In the genomic region with DNA sequence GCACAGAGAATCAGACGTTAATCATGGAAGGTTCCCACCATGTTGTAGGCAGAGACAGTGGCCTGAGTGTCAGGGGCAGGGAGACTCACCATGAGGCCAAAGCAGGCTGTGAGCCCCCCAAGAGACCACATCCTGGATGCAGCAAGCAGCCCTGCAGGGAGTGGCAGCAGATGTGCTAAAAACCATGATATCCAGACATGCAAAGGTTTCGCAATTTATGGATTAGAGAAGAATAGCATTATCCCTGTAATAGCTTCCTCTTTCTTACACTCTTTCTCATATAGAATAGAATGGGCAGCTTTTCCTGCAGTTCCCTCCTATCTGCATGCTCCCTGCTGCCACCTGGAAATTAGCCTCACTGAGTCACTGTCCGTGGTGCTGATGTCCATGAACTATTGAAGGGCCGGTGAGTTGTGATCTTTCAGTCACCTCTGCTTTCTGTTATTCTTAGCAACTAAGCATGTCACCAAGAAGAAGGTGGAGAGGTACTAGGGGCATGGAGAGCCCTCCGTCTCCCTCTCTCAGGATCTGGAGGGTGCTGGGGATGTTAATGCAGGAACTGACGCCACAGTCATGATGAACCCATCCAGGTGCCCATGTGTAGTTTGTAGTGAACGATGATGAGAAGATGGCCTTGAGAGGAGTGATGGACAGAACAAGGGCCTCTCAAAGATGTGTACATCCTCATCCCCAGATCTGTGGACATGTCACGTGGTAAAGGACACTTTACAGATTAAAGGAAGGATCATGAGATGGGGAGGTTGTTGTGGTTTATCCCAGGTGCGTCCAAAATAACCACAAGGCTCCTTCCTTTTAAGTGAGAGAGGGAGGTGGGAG, we compare ENCODE assay signal across 15 cellular contexts. TPM values are rescaled to one million over a fixed set of nuclear protein-coding genes. Genes with fewer than 3 reads are reported as not detected.
DNase-seq lines count a peak whose midpoint lies in the region; ATAC-seq and TF ChIP-seq lines count a peak whose summit lies in the region.
"Had no signal": no experiment of that assay in that cellular context is flagged by ENCODE, and none has a peak within 500 bp of the region (broad histone marks: within the 10 kb centered on the region; RNA-seq: fewer than 3 reads in every experiment).

No MANE protein-coding gene starts in this region.

- DNase-seq in DND-41 = peak; percentile 51
- DNase-seq in Kasumi-1 (lab: John Stamatoyannopoulos, UW) = peak; percentile 29 to 53
- DNase-seq in activated CD8-positive, alpha-beta T cell treated with anti-CD3 and anti-CD28 coated beads, Interleukin-2, amount 10 ng/mL, durations not matched to agents 7 days and 5 days = peak; percentile 26
- DNase-seq in kidney tubule cell (ENCODE audit: low spot score) = peak; percentile 11
- DNase-seq in NCI-H526 (lab: John Stamatoyannopoulos, UW) = no peak
- DNase-seq in amygdala (lab: John Stamatoyannopoulos, UW) = no peak
- DNase-seq in GOT3 (lab: John Stamatoyannopoulos, UW) = no peak
- DNase-seq: foreskin melanocyte; naive B cell; NCI-H2081; stimulated activated CD4-positive, alpha-beta T cell treated with anti-CD3 and anti-CD28 coated beads, Interleukin-2, amount 100 ng/mL, for 48 hours; T-helper 9 cell; upper lobe of right lung had no signal

- no peak overlapping the region for H3K9ac ChIP-seq in DND-41 (ENCODE audit: low read depth, low read length)

- H3K4me1 Mint-ChIP-seq in activated CD8-positive, alpha-beta T cell treated with anti-CD3 and anti-CD28 coated beads, Interleukin-2, amount 10 ng/mL, durations not matched to agents 7 days and 5 days (ENCODE audit: low read depth) = no peaks in the 10 kb centered on the region
- no peaks in the 10 kb centered on the region for H3K4me1 Mint-ChIP-seq in activated T-helper 17 cell treated with anti-CD3 and anti-CD28 coated beads, Interleukin-2, amount 50 U/mL, for 72 hours
- H3K4me1 Mint-ChIP-seq: naive B cell had no signal

- H3K36me3 ChIP-seq in DND-41 (ENCODE audit: insufficient read depth, low read length) = no peaks in the 10 kb centered on the region
- H3K36me3 ChIP-seq: upper lobe of right lung had no signal

- POLR2A ChIA-PET in activated CD8-positive, alpha-beta T cell treated with anti-CD3 and anti-CD28 coated beads, Interleukin-2, amount 10 ng/mL, durations not matched to agents 7 days and 5 days (lab: Charles Lee) = no interaction called here

- H3K4me3 ChIP-seq in DND-41 (ENCODE audit: low read depth in 1 of 2, low read length in 2 of 2) = no peak overlapping the region
- H3K4me3 ChIP-seq: upper lobe of right lung had no signal

- no peaks in the 10 kb centered on the region for H3K27me3 Mint-ChIP-seq in activated CD8-positive, alpha-beta T cell treated with anti-CD3 and anti-CD28 coated beads, Interleukin-2, amount 10 ng/mL, durations not matched to agents 7 days and 5 days (ENCODE audit: low read depth)
- peaks cover 23% of the 10 kb centered on the region for H3K27me3 Mint-ChIP-seq in activated T-helper 17 cell treated with anti-CD3 and anti-CD28 coated beads, Interleukin-2, amount 50 U/mL, for 72 hours

- H3K9me3 ChIP-seq in DND-41 (ENCODE audit: insufficient read depth, low read length, severe bottlenecking) = no peaks in the 10 kb centered on the region
- H3K9me3 ChIP-seq: upper lobe of right lung had no signal

- TF ChIP-seq CTCF in DND-41 (IDR thresholded peaks at IDR 0.05; ENCODE audit: borderline replicate concordance, extremely low read depth, low read length, poor library complexity, severe bottlenecking) = no peak

- no peak overlapping the region for H3K4me2 ChIP-seq in DND-41 (ENCODE audit: insufficient read depth, low read length)

- H3K27ac ChIP-seq in DND-41 (ENCODE audit: low read length) = no peak overlapping the region
- H3K27ac ChIP-seq: upper lobe of right lung had no signal

- no peaks in the 10 kb centered on the region for H3K27me3 ChIP-seq in DND-41 (ENCODE audit: insufficient read depth, low read length, poor library complexity)
- H3K27me3 ChIP-seq: upper lobe of right lung had no signal

- no peaks in the 10 kb centered on the region for H3K36me3 Mint-ChIP-seq in activated CD8-positive, alpha-beta T cell treated with anti-CD3 and anti-CD28 coated beads, Interleukin-2, amount 10 ng/mL, durations not matched to agents 7 days and 5 days (ENCODE audit: low read depth)
- no peaks in the 10 kb centered on the region for H3K36me3 Mint-ChIP-seq in activated T-helper 17 cell treated with anti-CD3 and anti-CD28 coated beads, Interleukin-2, amount 50 U/mL, for 72 hours (ENCODE audit: low read depth)

- H3K4me1 ChIP-seq in DND-41 (ENCODE audit: insufficient read depth, low read length) = no peaks in the 10 kb centered on the region
- H3K4me1 ChIP-seq: upper lobe of right lung had no signal

- H2AFZ ChIP-seq in DND-41 (ENCODE audit: low read depth, low read length) = no peak overlapping the region

- H3K27ac Mint-ChIP-seq in activated CD8-positive, alpha-beta T cell treated with anti-CD3 and anti-CD28 coated beads, Interleukin-2, amount 10 ng/mL, durations not matched to agents 7 days and 5 days = no peak overlapping the region
- H3K27ac Mint-ChIP-seq in activated T-helper 17 cell treated with anti-CD3 and anti-CD28 coated beads, Interleukin-2, amount 50 U/mL, for 72 hours = no peak overlapping the region

- no peak overlapping the region for H3K4me3 Mint-ChIP-seq in activated CD8-positive, alpha-beta T cell treated with anti-CD3 and anti-CD28 coated beads, Interleukin-2, amount 10 ng/mL, durations not matched to agents 7 days and 5 days
- no peak overlapping the region for H3K4me3 Mint-ChIP-seq in activated T-helper 17 cell treated with anti-CD3 and anti-CD28 coated beads, Interleukin-2, amount 50 U/mL, for 72 hours
- H3K4me3 Mint-ChIP-seq: naive B cell had no signal

- 0 out of 3 replicates have a peak, but pooled peaks have one; percentile 42 for ATAC-seq in DND-41 (ENCODE audit: insufficient read depth, low read depth)
- no peak for ATAC-seq in activated CD8-positive, alpha-beta T cell treated with anti-CD3 and anti-CD28 coated beads, Interleukin-2, amount 10 ng/mL, durations not matched to agents 7 days and 5 days
- ATAC-seq in activated T-helper 17 cell treated with anti-CD3 and anti-CD28 coated beads, Interleukin-2, amount 50 U/mL, for 72 hours (replicated peaks) = no peak
- ATAC-seq: upper lobe of right lung had no signal

- H3K9me3 Mint-ChIP-seq in activated CD8-positive, alpha-beta T cell treated with anti-CD3 and anti-CD28 coated beads, Interleukin-2, amount 10 ng/mL, durations not matched to agents 7 days and 5 days (ENCODE audit: insufficient read depth) = no peaks in the 10 kb centered on the region
- no peaks in the 10 kb centered on the region for H3K9me3 Mint-ChIP-seq in activated T-helper 17 cell treated with anti-CD3 and anti-CD28 coated beads, Interleukin-2, amount 50 U/mL, for 72 hours

- H3K79me2 ChIP-seq in DND-41 (ENCODE audit: insufficient read depth, low read length) = no peaks in the 10 kb centered on the region

- H4K20me1 ChIP-seq in DND-41 (ENCODE audit: insufficient read depth, low read length) = peaks cover 26% of the 10 kb centered on the region

- CTCF ChIA-PET in activated CD8-positive, alpha-beta T cell treated with anti-CD3 and anti-CD28 coated beads, Interleukin-2, amount 10 ng/mL, durations not matched to agents 7 days and 5 days (lab: Charles Lee) = interaction anchor here (0.7 to 1.3 kb wide), 2 partner anchors 20 to 25 kb away, joined by 3 read pairs; no protein-coding TSS in a partner anchor

RNA-seq across cellular contexts. Expression of a gene that starts 9.9 kb away (rescaled TPM):
- total RNA-seq in activated CD8-positive, alpha-beta T cell treated with anti-CD3 and anti-CD28 coated beads, Interleukin-2, amount 10 ng/mL, durations not matched to agents 7 days and 5 days = not detected
- total RNA-seq in activated T-helper 17 cell treated with anti-CD3 and anti-CD28 coated beads, Interleukin-2, amount 50 U/mL, for 72 hours = not detected
- total RNA-seq: Daoy had no signal

RNA-seq across cellular contexts. Expression of a gene that starts 41.0 kb away (rescaled TPM):
- total RNA-seq in activated CD8-positive, alpha-beta T cell treated with anti-CD3 and anti-CD28 coated beads, Interleukin-2, amount 10 ng/mL, durations not matched to agents 7 days and 5 days = 10 to 100 TPM; 41.8 to 49.4 TPM
- 10 to 100 TPM; 27.1 to 30.7 TPM for total RNA-seq in activated T-helper 17 cell treated with anti-CD3 and anti-CD28 coated beads, Interleukin-2, amount 50 U/mL, for 72 hours
- total RNA-seq: Daoy had no signal

Comparison
In these comparisons a context has a peak if more than half of its experiments do, and no peak if none do; other contexts are left out.
1. DNase-seq: peak in DND-41 (single experiment), Kasumi-1 (2 of 2), activated CD8-positive, alpha-beta T cell treated with anti-CD3 and anti-CD28 coated beads, Interleukin-2, amount 10 ng/mL, durations not matched to agents 7 days and 5 days (single experiment) and kidney tubule cell (single experiment); none in NCI-H526 (0 of 2), amygdala (0 of 56) and GOT3 (single experiment).